ENCODE assay signal across 17 cellular contexts in the genomic region with DNA sequence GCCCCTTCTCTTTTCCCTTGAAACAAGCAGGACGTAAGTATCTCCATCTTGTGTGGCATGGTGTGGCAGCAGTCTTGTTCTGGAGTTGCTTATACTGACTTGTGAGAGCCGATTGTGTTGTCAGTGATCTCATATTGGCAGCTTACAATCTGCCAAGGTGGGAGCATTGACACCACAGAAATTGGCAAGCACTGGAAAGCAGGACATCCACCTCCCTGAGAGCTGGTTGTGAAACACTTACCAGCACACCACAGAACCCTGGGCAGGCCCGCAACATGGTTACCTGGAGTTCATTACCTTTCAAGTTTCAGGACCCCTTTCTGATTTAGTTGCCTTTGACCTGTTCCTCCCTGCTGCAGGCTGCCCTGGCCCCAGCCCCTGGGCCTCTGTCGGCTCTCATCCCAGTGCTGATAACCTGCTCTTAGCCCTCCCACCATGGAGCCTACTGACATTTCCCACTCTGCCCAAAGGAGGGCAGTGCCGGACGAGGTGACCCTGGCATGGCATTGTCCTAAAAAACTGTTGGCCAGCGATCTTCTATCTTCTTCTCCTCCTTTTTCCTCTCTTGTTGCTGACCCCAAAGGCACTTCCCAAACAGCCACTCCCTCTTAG. TPM values are rescaled to one million over a fixed set of nuclear protein-coding genes. Genes with fewer than 3 reads are reported as not detected.
DNase-seq lines count a peak whose midpoint lies in the region; ATAC-seq and TF ChIP-seq lines count a peak whose summit lies in the region.
"Had no signal": no experiment of that assay in that cellular context is flagged by ENCODE, and none has a peak within 500 bp of the region (broad histone marks: within the 10 kb centered on the region; RNA-seq: fewer than 3 reads in every experiment).

No MANE protein-coding gene starts in this region.

- H3K27me3 ChIP-seq in RWPE2 (ENCODE audit: insufficient read depth, poor library complexity, severe bottlenecking), result no peaks in the 10 kb centered on the region
- H3K27me3 ChIP-seq in liver (ENCODE audit: control insufficient read depth in 4 of 4, insufficient read depth in 4 of 4, low read length in 3 of 4), result no peaks in the 10 kb centered on the region

- 39% methylated on average over 7 of the region's 7 CpGs for WGBS in liver

- H3K9me3 ChIP-seq in RWPE2 (ENCODE audit: severe bottlenecking), result no peaks in the 10 kb centered on the region
- H3K9me3 ChIP-seq in liver (ENCODE audit: control insufficient read depth in 4 of 4, low read length in 3 of 4), result no peaks in the 10 kb centered on the region
- H3K9me3 ChIP-seq in mucosa of descending colon, result no peaks in the 10 kb centered on the region

- intact Hi-C loops in cardiac septum (cut with DNase I), result no loop called here
- intact Hi-C loops in left cardiac atrium (cut with DNase I), result no loop called here
- intact Hi-C loops in mucosa of descending colon (cut with DNase I, micrococcal nuclease), result no loop called here

- no peak overlapping the region for H3K4me3 ChIP-seq in RWPE2 (ENCODE audit: severe bottlenecking)
- H3K4me3 ChIP-seq in liver (ENCODE audit: low read depth in 1 of 3, low read length in 3 of 3), result no peak overlapping the region
- H3K4me3 ChIP-seq in mucosa of descending colon, result no peak overlapping the region

- no peak for TF ChIP-seq CTCF in RWPE2 (IDR thresholded peaks at IDR 0.05; ENCODE audit: poor library complexity, severe bottlenecking)
- TF ChIP-seq CTCF in liver (IDR thresholded peaks at IDR 0.05; ENCODE audit: low read depth, low read length, missing input control), result peak; percentile 31
- no peak for TF ChIP-seq CTCF in mucosa of descending colon (IDR thresholded peaks at IDR 0.05)

- H3K27ac ChIP-seq in RWPE2 (ENCODE audit: poor library complexity, severe bottlenecking) (no peak overlapping the region), liver (ENCODE audit: low read depth in 1 of 2, low read length in 2 of 2) (peak overlapping the region; percentile 52 to 83)

- no peak overlapping the region for H3K9ac ChIP-seq in liver (ENCODE audit: low read depth in 1 of 2, low read length in 2 of 2)

- TF ChIP-seq RAD21 in liver (IDR thresholded peaks at IDR 0.05), result peak; percentile 46 to 57

- DNase-seq in cardiac septum (ENCODE audit: low spot score), result peak; percentile 68
- DNase-seq in left cardiac atrium, result no peak
- DNase-seq in RWPE2 (ENCODE audit: low spot score), result peak; percentile 11
- DNase-seq in mucosa of descending colon, result no peak
- DNase-seq in HEK293T (ENCODE audit: extremely low spot score), result no peak
- DNase-seq: activated CD8-positive, alpha-beta memory T cell treated with anti-CD3 and anti-CD28 coated beads for 24 hours; activated naive CD4-positive, alpha-beta T cell treated with Interleukin-2 at 50 U/mL for 16 hours; DMS153; effector CD8-positive, alpha-beta T cell; IMR-90; NCI-H510A; nucleus accumbens; substantia nigra had no signal

- no peak for ATAC-seq in left cardiac atrium
- no peak for ATAC-seq in RWPE2 (ENCODE audit: low read depth)
- no peak for ATAC-seq in mucosa of descending colon
- no peak for ATAC-seq in esophagus mucosa
- ATAC-seq in HG03175 (IDR thresholded peaks at IDR 0.05; ENCODE audit: unreplicated experiment), result no peak

- H3K36me3 ChIP-seq in RWPE2 (ENCODE audit: low read depth) (no peaks in the 10 kb centered on the region), liver (ENCODE audit: control insufficient read depth in 4 of 4, insufficient read depth in 3 of 4, low read depth in 1 of 4, low read length in 3 of 4) (no peaks in the 10 kb centered on the region), mucosa of descending colon (ENCODE audit: low read depth) (no peaks in the 10 kb centered on the region)

- POLR2A ChIA-PET in HEK293T (lab: Yijun Ruan, JAX), result no interaction called here

- no peaks in the 10 kb centered on the region for H3K4me1 ChIP-seq in RWPE2 (ENCODE audit: insufficient read depth, poor library complexity, severe bottlenecking)
- H3K4me1 ChIP-seq in liver (ENCODE audit: control insufficient read depth in 4 of 4, insufficient read depth in 4 of 4, low read length in 3 of 4), result peaks cover 0 to 16% (median 3%) of the 10 kb centered on the region in 4 donors
- no peaks in the 10 kb centered on the region for H3K4me1 ChIP-seq in mucosa of descending colon (ENCODE audit: low read depth)

- CTCF ChIA-PET in HEK293T (lab: Yijun Ruan, JAX), result no interaction called here

TF ChIP-seq in liver, 16 proteins besides CTCF, POLR2A, EP300 and RAD21 (continues in another document):
- TF ChIP-seq MAX (IDR thresholded peaks at IDR 0.05), result peak; percentile 87
- TF ChIP-seq REST (IDR thresholded peaks at IDR 0.05), result peak; percentile 52
- peak in 1 of 2 donors; percentile 30 for TF ChIP-seq GABPA (IDR thresholded peaks at IDR 0.05 in 1 of 2, conservative IDR thresholded peaks at IDR 0.05 in 1 of 2)
- TF ChIP-seq EGR1 (IDR thresholded peaks at IDR 0.05; ENCODE audit: low read depth in 2 of 2), result peak in 1 of 2 donors; percentile 43

TF ChIP-seq in HEK293T, 16 proteins besides CTCF, POLR2A, EP300 and RAD21:
- TF ChIP-seq LEF1 (IDR thresholded peaks at IDR 0.05; ENCODE audit: borderline replicate concordance) (no peak), ARNT (IDR thresholded peaks at IDR 0.05) (no peak), FOXM1 (IDR thresholded peaks at IDR 0.05; ENCODE audit: borderline replicate concordance) (no peak), FOXA1 (IDR thresholded peaks at IDR 0.05) (no peak), CTBP1 (IDR thresholded peaks at IDR 0.05; ENCODE audit: borderline replicate concordance) (no peak), ELF4 (IDR thresholded peaks at IDR 0.05) (no peak), PKNOX1 (IDR thresholded peaks at IDR 0.05) (no peak), SP1 (IDR thresholded peaks at IDR 0.05) (no peak), SUZ12 (IDR thresholded peaks at IDR 0.05) (no peak)

RNA-seq across cellular contexts. Expression of gene ATP2B2, which starts 10.6 kb away (rescaled TPM):
- total RNA-seq in cardiac septum (0.13 TPM), left cardiac atrium (under 1 TPM in 1 of 2 donors, not detected in 1; 0.31 TPM), liver (10 to 100 TPM; 26.8 to 27.8 TPM), mucosa of descending colon (under 1 TPM; 0.09 to 0.70 (median 0.12) TPM), esophagus mucosa (0.24 TPM)
- polyA plus RNA-seq in liver, result 10 to 100 TPM; 10.4 to 14.6 TPM
- total RNA-seq: lung microvascular endothelial cell had no signal

Comparison
In these comparisons a context has a peak if more than half of its experiments do, and no peak if none do; other contexts are left out.
1. DNase-seq: peak in cardiac septum (single experiment) and RWPE2 (single experiment); none in left cardiac atrium (single experiment), mucosa of descending colon (0 of 3) and HEK293T (single experiment).
2. RNA of gene ATP2B2, which starts 10.6 kb away (total RNA-seq): 26.8 to 27.8 TPM in liver; 0.31 TPM in left cardiac atrium, 0.24 TPM in esophagus mucosa (single experiment), 0.13 TPM in cardiac septum (single experiment) and 0.09 to 0.70 TPM in mucosa of descending colon; every median in the first group is over 10 times any median in the second.